1 cellular context compared by ENCODE assay signal in the genomic region with DNA sequence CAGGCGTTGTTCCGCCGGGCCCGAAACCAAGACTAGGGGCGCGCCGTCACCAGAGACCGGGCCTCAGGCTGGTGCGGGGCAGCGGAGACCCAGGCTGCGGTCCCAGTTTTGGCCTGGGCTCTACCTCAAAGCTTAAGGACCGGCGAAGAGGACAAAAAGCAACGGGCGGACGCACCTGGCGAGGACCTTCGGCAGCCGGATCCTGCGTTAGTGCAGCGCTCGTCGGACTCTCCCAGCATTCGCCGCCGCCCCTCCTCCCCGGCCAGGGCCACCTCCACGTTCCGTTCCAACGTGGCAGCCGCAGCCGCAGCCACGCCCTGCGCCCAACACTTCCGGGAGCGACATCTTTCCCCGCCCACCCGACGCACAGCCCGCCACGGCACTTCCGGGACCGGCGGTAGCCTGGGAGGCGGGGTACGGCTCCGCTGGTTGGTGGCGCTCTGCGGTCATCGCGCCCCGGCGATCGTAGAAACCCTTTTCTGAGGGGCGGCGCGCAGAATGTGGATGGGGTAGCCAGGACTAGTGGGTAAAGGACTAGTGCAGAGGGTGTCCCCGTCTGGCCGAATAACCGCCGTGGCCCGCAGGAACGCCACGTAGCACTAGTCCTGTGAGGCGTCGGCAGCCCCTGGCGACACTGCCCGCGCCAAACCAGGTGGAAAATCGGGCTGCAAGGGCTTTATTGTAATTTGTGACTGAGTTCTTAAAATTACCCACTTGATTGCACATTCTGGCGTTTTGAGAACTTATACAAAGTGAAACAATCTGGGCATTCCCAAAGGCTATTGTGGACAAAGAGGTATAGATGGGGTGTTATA.
A peak's percentile ranks its signal among the peaks of the same experiment; 100 is the strongest.
TF ChIP-seq lines count a peak whose summit lies in the region.

A gene with protein sequence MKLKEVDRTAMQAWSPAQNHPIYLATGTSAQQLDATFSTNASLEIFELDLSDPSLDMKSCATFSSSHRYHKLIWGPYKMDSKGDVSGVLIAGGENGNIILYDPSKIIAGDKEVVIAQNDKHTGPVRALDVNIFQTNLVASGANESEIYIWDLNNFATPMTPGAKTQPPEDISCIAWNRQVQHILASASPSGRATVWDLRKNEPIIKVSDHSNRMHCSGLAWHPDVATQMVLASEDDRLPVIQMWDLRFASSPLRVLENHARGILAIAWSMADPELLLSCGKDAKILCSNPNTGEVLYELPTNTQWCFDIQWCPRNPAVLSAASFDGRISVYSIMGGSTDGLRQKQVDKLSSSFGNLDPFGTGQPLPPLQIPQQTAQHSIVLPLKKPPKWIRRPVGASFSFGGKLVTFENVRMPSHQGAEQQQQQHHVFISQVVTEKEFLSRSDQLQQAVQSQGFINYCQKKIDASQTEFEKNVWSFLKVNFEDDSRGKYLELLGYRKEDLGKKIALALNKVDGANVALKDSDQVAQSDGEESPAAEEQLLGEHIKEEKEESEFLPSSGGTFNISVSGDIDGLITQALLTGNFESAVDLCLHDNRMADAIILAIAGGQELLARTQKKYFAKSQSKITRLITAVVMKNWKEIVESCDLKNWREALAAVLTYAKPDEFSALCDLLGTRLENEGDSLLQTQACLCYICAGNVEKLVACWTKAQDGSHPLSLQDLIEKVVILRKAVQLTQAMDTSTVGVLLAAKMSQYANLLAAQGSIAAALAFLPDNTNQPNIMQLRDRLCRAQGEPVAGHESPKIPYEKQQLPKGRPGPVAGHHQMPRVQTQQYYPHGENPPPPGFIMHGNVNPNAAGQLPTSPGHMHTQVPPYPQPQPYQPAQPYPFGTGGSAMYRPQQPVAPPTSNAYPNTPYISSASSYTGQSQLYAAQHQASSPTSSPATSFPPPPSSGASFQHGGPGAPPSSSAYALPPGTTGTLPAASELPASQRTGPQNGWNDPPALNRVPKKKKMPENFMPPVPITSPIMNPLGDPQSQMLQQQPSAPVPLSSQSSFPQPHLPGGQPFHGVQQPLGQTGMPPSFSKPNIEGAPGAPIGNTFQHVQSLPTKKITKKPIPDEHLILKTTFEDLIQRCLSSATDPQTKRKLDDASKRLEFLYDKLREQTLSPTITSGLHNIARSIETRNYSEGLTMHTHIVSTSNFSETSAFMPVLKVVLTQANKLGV (minus strand): TSS at position 241 of the 815 bp plus-strand sequence. CDS start 9,217 bp downstream, outside the sequence.

TF ChIP-seq in HepG2, 621 proteins besides CTCF, POLR2A, EP300 and RAD21 (continued from another document and continues in another):
- TF ChIP-seq, protein P1, sequence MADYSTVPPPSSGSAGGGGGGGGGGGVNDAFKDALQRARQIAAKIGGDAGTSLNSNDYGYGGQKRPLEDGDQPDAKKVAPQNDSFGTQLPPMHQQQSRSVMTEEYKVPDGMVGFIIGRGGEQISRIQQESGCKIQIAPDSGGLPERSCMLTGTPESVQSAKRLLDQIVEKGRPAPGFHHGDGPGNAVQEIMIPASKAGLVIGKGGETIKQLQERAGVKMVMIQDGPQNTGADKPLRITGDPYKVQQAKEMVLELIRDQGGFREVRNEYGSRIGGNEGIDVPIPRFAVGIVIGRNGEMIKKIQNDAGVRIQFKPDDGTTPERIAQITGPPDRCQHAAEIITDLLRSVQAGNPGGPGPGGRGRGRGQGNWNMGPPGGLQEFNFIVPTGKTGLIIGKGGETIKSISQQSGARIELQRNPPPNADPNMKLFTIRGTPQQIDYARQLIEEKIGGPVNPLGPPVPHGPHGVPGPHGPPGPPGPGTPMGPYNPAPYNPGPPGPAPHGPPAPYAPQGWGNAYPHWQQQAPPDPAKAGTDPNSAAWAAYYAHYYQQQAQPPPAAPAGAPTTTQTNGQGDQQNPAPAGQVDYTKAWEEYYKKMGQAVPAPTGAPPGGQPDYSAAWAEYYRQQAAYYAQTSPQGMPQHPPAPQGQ (CRISPR knock-in tag; IDR thresholded peaks at IDR 0.05; ENCODE audit: borderline replicate concordance) = no peak
- TF ChIP-seq, protein P2, sequence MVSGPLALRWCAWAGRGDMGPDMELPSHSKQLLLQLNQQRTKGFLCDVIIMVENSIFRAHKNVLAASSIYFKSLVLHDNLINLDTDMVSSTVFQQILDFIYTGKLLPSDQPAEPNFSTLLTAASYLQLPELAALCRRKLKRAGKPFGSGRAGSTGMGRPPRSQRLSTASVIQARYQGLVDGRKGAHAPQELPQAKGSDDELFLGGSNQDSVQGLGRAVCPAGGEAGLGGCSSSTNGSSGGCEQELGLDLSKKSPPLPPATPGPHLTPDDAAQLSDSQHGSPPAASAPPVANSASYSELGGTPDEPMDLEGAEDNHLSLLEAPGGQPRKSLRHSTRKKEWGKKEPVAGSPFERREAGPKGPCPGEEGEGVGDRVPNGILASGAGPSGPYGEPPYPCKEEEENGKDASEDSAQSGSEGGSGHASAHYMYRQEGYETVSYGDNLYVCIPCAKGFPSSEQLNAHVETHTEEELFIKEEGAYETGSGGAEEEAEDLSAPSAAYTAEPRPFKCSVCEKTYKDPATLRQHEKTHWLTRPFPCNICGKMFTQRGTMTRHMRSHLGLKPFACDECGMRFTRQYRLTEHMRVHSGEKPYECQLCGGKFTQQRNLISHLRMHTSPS (CRISPR knock-in tag; IDR thresholded peaks at IDR 0.05; ENCODE audit: low read depth) = peak; percentile 41; the same call in 1 of the 2 replicates
- TF ChIP-seq, protein P3, sequence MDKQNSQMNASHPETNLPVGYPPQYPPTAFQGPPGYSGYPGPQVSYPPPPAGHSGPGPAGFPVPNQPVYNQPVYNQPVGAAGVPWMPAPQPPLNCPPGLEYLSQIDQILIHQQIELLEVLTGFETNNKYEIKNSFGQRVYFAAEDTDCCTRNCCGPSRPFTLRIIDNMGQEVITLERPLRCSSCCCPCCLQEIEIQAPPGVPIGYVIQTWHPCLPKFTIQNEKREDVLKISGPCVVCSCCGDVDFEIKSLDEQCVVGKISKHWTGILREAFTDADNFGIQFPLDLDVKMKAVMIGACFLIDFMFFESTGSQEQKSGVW (CRISPR knock-in tag; IDR thresholded peaks at IDR 0.05; ENCODE audit: borderline replicate concordance) = no peak
- TF ChIP-seq ZNF577 (CRISPR knock-in tag; IDR thresholded peaks at IDR 0.05; ENCODE audit: borderline replicate concordance, low read depth) (no peak), HES4 (CRISPR knock-in tag; IDR thresholded peaks at IDR 0.05; ENCODE audit: borderline replicate concordance) (peak; percentile 65; the same call in 1 of the 2 replicates), ELF4 (CRISPR knock-in tag; IDR thresholded peaks at IDR 0.05; ENCODE audit: borderline replicate concordance) (peak; percentile 94), HMGA1 (CRISPR knock-in tag; conservative IDR thresholded peaks at IDR 0.05) (no peak), RFXANK (CRISPR knock-in tag; IDR thresholded peaks at IDR 0.05) (peak; percentile 78; the same call in 1 of the 2 replicates), NFYB (CRISPR knock-in tag; IDR thresholded peaks at IDR 0.05) (peak; percentile 74; the same call in 1 of the 2 replicates), MLLT10 (CRISPR knock-in tag; IDR thresholded peaks at IDR 0.05) (peak; percentile 87; the same call in 1 of the 2 replicates), ZNF674 (CRISPR knock-in tag; IDR thresholded peaks at IDR 0.05; ENCODE audit: low read depth) (peak; percentile 58; the same call in 1 of the 2 replicates), ZSCAN12 (CRISPR knock-in tag; IDR thresholded peaks at IDR 0.05) (0 out of 2 replicates have a peak, but pooled peaks have one; percentile 45), ZNF383 (CRISPR knock-in tag; IDR thresholded peaks at IDR 0.05; ENCODE audit: borderline replicate concordance) (no peak), ZNF614 (CRISPR knock-in tag; IDR thresholded peaks at IDR 0.05; ENCODE audit: borderline replicate concordance) (peak; percentile 91), HNRNPK (IDR thresholded peaks at IDR 0.05; ENCODE audit: low read depth, low read length, poor library complexity, severe bottlenecking) (peak; percentile 37), CREM (IDR thresholded peaks at IDR 0.05) (peak; percentile 82), CREM (CRISPR knock-in tag; IDR thresholded peaks at IDR 0.05) (no peak), ZNF567 (CRISPR knock-in tag; IDR thresholded peaks at IDR 0.05; ENCODE audit: borderline replicate concordance) (no peak; the same call in 1 of the 2 replicates), SMYD3 (CRISPR knock-in tag; IDR thresholded peaks at IDR 0.05) (peak; percentile 41; the same call in 1 of the 2 replicates), ZZZ3 (CRISPR knock-in tag; IDR thresholded peaks at IDR 0.05; ENCODE audit: borderline replicate concordance) (peak; percentile 76; the same call in 1 of the 2 replicates), ZFYVE20 (CRISPR knock-in tag; IDR thresholded peaks at IDR 0.05; ENCODE audit: borderline replicate concordance, low read depth) (peak; percentile 61; the same call in 1 of the 2 replicates), ZNF367 (CRISPR knock-in tag; IDR thresholded peaks at IDR 0.05; ENCODE audit: borderline replicate concordance) (peak; percentile 46; the same call in 1 of the 2 replicates), TMF1 (CRISPR knock-in tag; IDR thresholded peaks at IDR 0.05; ENCODE audit: low read depth) (peak; percentile 93), ZNF75D (CRISPR knock-in tag; IDR thresholded peaks at IDR 0.05; ENCODE audit: borderline replicate concordance) (0 out of 2 replicates have a peak, but pooled peaks have one; percentile 15), ZNF431 (CRISPR knock-in tag; IDR thresholded peaks at IDR 0.05; ENCODE audit: borderline replicate concordance, low read depth) (peak; percentile 84; the same call in 1 of the 2 replicates), ZNF441 (CRISPR knock-in tag; IDR thresholded peaks at IDR 0.05; ENCODE audit: borderline replicate concordance) (peak; percentile 85; the same call in 1 of the 2 replicates), GTF2F1 (IDR thresholded peaks at IDR 0.05; ENCODE audit: low read length) (no peak), ZNF607 (CRISPR knock-in tag; IDR thresholded peaks at IDR 0.05; ENCODE audit: borderline replicate concordance) (no peak; the same call in 1 of the 2 replicates), ZNF841 (CRISPR knock-in tag; IDR thresholded peaks at IDR 0.05; ENCODE audit: borderline replicate concordance) (no peak), ZFY (CRISPR knock-in tag; IDR thresholded peaks at IDR 0.05) (peak; percentile 96), FLYWCH1 (CRISPR knock-in tag; IDR thresholded peaks at IDR 0.05) (no peak), XBP1 (CRISPR knock-in tag; IDR thresholded peaks at IDR 0.05) (no peak; the same call in 1 of the 2 replicates), ZNF136 (CRISPR knock-in tag; IDR thresholded peaks at IDR 0.05; ENCODE audit: low read depth) (0 out of 2 replicates have a peak, but pooled peaks have one; percentile 90), MED8 (CRISPR knock-in tag; IDR thresholded peaks at IDR 0.05; ENCODE audit: insufficient replicate concordance) (peak; percentile 86), SIN3B (IDR thresholded peaks at IDR 0.05; ENCODE audit: low read length) (peak; percentile 43; the same call in 1 of the 2 replicates), KLF6 (CRISPR knock-in tag; IDR thresholded peaks at IDR 0.05) (peak; percentile 97)
- TF ChIP-seq, protein P4, sequence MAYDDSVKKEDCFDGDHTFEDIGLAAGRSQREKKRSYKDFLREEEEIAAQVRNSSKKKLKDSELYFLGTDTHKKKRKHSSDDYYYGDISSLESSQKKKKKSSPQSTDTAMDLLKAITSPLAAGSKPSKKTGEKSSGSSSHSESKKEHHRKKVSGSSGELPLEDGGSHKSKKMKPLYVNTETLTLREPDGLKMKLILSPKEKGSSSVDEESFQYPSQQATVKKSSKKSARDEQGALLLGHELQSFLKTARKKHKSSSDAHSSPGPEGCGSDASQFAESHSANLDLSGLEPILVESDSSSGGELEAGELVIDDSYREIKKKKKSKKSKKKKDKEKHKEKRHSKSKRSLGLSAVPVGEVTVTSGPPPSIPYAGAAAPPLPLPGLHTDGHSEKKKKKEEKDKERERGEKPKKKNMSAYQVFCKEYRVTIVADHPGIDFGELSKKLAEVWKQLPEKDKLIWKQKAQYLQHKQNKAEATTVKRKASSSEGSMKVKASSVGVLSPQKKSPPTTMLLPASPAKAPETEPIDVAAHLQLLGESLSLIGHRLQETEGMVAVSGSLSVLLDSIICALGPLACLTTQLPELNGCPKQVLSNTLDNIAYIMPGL (CRISPR knock-in tag; IDR thresholded peaks at IDR 0.05; ENCODE audit: borderline replicate concordance in 1 of 2, low read depth in 1 of 2) = peak; percentile 87 to 90; a peak in 3 of 4 replicates
- TF ChIP-seq, protein P5, sequence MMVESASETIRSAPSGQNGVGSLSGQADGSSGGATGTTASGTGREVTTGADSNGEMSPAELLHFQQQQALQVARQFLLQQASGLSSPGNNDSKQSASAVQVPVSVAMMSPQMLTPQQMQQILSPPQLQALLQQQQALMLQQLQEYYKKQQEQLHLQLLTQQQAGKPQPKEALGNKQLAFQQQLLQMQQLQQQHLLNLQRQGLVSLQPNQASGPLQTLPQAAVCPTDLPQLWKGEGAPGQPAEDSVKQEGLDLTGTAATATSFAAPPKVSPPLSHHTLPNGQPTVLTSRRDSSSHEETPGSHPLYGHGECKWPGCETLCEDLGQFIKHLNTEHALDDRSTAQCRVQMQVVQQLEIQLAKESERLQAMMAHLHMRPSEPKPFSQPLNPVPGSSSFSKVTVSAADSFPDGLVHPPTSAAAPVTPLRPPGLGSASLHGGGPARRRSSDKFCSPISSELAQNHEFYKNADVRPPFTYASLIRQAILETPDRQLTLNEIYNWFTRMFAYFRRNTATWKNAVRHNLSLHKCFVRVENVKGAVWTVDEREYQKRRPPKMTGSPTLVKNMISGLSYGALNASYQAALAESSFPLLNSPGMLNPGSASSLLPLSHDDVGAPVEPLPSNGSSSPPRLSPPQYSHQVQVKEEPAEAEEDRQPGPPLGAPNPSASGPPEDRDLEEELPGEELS (CRISPR knock-in tag; IDR thresholded peaks at IDR 0.05) = peak; percentile 86; the same call in 1 of the 2 replicates
- TF ChIP-seq, protein P6, sequence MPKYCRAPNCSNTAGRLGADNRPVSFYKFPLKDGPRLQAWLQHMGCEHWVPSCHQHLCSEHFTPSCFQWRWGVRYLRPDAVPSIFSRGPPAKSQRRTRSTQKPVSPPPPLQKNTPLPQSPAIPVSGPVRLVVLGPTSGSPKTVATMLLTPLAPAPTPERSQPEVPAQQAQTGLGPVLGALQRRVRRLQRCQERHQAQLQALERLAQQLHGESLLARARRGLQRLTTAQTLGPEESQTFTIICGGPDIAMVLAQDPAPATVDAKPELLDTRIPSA (CRISPR knock-in tag; IDR thresholded peaks at IDR 0.05; ENCODE audit: borderline replicate concordance) = no peak
- TF ChIP-seq, protein P7, sequence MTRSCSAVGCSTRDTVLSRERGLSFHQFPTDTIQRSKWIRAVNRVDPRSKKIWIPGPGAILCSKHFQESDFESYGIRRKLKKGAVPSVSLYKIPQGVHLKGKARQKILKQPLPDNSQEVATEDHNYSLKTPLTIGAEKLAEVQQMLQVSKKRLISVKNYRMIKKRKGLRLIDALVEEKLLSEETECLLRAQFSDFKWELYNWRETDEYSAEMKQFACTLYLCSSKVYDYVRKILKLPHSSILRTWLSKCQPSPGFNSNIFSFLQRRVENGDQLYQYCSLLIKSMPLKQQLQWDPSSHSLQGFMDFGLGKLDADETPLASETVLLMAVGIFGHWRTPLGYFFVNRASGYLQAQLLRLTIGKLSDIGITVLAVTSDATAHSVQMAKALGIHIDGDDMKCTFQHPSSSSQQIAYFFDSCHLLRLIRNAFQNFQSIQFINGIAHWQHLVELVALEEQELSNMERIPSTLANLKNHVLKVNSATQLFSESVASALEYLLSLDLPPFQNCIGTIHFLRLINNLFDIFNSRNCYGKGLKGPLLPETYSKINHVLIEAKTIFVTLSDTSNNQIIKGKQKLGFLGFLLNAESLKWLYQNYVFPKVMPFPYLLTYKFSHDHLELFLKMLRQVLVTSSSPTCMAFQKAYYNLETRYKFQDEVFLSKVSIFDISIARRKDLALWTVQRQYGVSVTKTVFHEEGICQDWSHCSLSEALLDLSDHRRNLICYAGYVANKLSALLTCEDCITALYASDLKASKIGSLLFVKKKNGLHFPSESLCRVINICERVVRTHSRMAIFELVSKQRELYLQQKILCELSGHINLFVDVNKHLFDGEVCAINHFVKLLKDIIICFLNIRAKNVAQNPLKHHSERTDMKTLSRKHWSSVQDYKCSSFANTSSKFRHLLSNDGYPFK (CRISPR knock-in tag; IDR thresholded peaks at IDR 0.05; ENCODE audit: borderline replicate concordance) = peak; percentile 95
